29 cellular contexts compared by ENCODE assay signal in genomic region chr4:141499454-141499853, GRCh38.
"Had no signal": no experiment of that assay in that cellular context is flagged by ENCODE, and none has a peak within 500 bp of the region (broad histone marks: within the 10 kb centered on the region; RNA-seq: fewer than 3 reads in every experiment).

No MANE protein-coding gene starts in this region.

- H3K27ac Mint-ChIP-seq: activated CD4-positive, alpha-beta memory T cell treated with anti-CD3 and anti-CD28 coated beads for 36 hours; activated CD4-positive, alpha-beta T cell treated with anti-CD3 and anti-CD28 coated beads for 36 hours; activated CD4-positive, alpha-beta T cell treated with anti-CD3 and anti-CD28 coated beads, Interleukin-2, amount 10 ng/mL, durations not matched to agents 24 days and 14 days; activated CD8-positive, alpha-beta memory T cell treated with anti-CD3 and anti-CD28 coated beads, Interleukin-2, amount 10 ng/mL, durations not matched to agents 7 days and 5 days; activated CD8-positive, alpha-beta T cell treated with anti-CD3 and anti-CD28 coated beads, Interleukin-2, amount 10 ng/mL, durations not matched to agents 7 days and 5 days; activated naive CD4-positive, alpha-beta T cell treated with anti-CD3 and anti-CD28 coated beads, Interleukin-2, amount 10 ng/mL, durations not matched to agents 7 days and 5 days; activated naive CD4-positive, alpha-beta T cell treated with anti-CD3 and anti-CD28 coated beads, Interleukin-2, amount 50 U/mL, for 72 hours; activated naive CD8-positive, alpha-beta T cell treated with anti-CD3 and anti-CD28 coated beads, Interleukin-2, amount 10 ng/mL, durations not matched to agents 7 days and 5 days; activated T-helper 1 cell treated with anti-CD3 and anti-CD28 coated beads, Interleukin-12 subunit alpha, Interleukin-12 subunit beta, Interleukin-2, Interleukin-4 antibody, amounts not matched to agents 30 ng/mL and 10 ng/mL and 1 ng/mL, durations not matched to agents 14 hours and 24 hours and 36 hours; brain had no signal

- H3K36me3 Mint-ChIP-seq: activated CD4-positive, alpha-beta memory T cell treated with anti-CD3 and anti-CD28 coated beads for 36 hours; activated CD8-positive, alpha-beta memory T cell treated with anti-CD3 and anti-CD28 coated beads, Interleukin-2, amount 10 ng/mL, durations not matched to agents 7 days and 5 days; activated naive CD4-positive, alpha-beta T cell treated with anti-CD3 and anti-CD28 coated beads, Interleukin-2, amount 10 ng/mL, durations not matched to agents 7 days and 5 days; activated naive CD4-positive, alpha-beta T cell treated with anti-CD3 and anti-CD28 coated beads, Interleukin-2, amount 50 U/mL, for 72 hours; activated naive CD8-positive, alpha-beta T cell treated with anti-CD3 and anti-CD28 coated beads, Interleukin-2, amount 10 ng/mL, durations not matched to agents 7 days and 5 days; brain had no signal

- H3K9me3 Mint-ChIP-seq: activated CD4-positive, alpha-beta memory T cell treated with anti-CD3 and anti-CD28 coated beads for 36 hours; activated CD4-positive, alpha-beta T cell treated with anti-CD3 and anti-CD28 coated beads, Interleukin-2, amount 10 ng/mL, durations not matched to agents 24 days and 14 days; activated naive CD4-positive, alpha-beta T cell treated with anti-CD3 and anti-CD28 coated beads, Interleukin-2, amount 10 ng/mL, durations not matched to agents 7 days and 5 days; activated naive CD8-positive, alpha-beta T cell treated with anti-CD3 and anti-CD28 coated beads, Interleukin-2, amount 10 ng/mL, durations not matched to agents 7 days and 5 days; brain had no signal

- DNase-seq: activated CD4-positive, alpha-beta memory T cell treated with anti-CD3 and anti-CD28 coated beads for 36 hours; activated CD4-positive, alpha-beta T cell treated with anti-CD3 and anti-CD28 coated beads for 36 hours; activated CD4-positive, alpha-beta T cell treated with anti-CD3 and anti-CD28 coated beads, Interleukin-2, amount 10 ng/mL, durations not matched to agents 24 days and 14 days; activated CD4-positive, CD25-positive, alpha-beta regulatory T cell; activated CD4-positive, CD25-positive, alpha-beta regulatory T cell treated with anti-CD3 and anti-CD28 coated beads, Interleukin-2, amount 50 U/mL, for 72 hours; activated CD8-positive, alpha-beta memory T cell treated with anti-CD3 and anti-CD28 coated beads, Interleukin-2, amount 10 ng/mL, durations not matched to agents 7 days and 5 days; activated CD8-positive, alpha-beta memory T cell treated with anti-CD3 and anti-CD28 coated beads, Interleukin-2, amount 50 U/mL, for 4 hours; activated CD8-positive, alpha-beta T cell treated with anti-CD3 and anti-CD28 coated beads, Interleukin-2, amount 10 ng/mL, durations not matched to agents 7 days and 5 days; activated gamma-delta T cell; activated naive CD4-positive, alpha-beta T cell; activated naive CD4-positive, alpha-beta T cell treated with anti-CD3 and anti-CD28 coated beads, Interleukin-2, amount 10 ng/mL, durations not matched to agents 7 days and 5 days; activated naive CD8-positive, alpha-beta T cell treated with anti-CD3 and anti-CD28 coated beads, Interleukin-2, amount 10 ng/mL, durations not matched to agents 7 days and 5 days; activated T-cell treated with anti-CD3 and anti-CD28 coated beads, Interleukin-2, amount 50 U/mL, for 1 hour; activated T-cell treated with anti-CD3 and anti-CD28 coated beads, Interleukin-2, amount 50 U/mL, for 48 hours; central memory CD4-positive, alpha-beta T cell; cerebellar nuclear complex; colonic mucosa; effector CD8-positive, alpha-beta T cell; esophagus squamous epithelium; foreskin melanocyte; T-helper 2 cell had no signal

- ATAC-seq: activated CD4-positive, alpha-beta T cell treated with anti-CD3 and anti-CD28 coated beads for 36 hours; activated CD8-positive, alpha-beta memory T cell treated with anti-CD3 and anti-CD28 coated beads, Interleukin-2, amount 10 ng/mL, durations not matched to agents 7 days and 5 days; activated CD8-positive, alpha-beta T cell treated with anti-CD3 and anti-CD28 coated beads, Interleukin-2, amount 10 ng/mL, durations not matched to agents 7 days and 5 days; activated naive CD4-positive, alpha-beta T cell treated with anti-CD3 and anti-CD28 coated beads, Interleukin-2, amount 50 U/mL, for 72 hours; gastroesophageal sphincter had no signal

- H3K4me1 ChIP-seq: ascending aorta, breast epithelium, colonic mucosa, esophagus squamous epithelium, gastroesophageal sphincter had no signal

- H3K27ac ChIP-seq: ascending aorta, breast epithelium, cardiac muscle cell, colonic mucosa, epithelial cell of prostate, esophagus squamous epithelium, gastroesophageal sphincter had no signal

- H3K4me3 Mint-ChIP-seq: activated CD4-positive, alpha-beta memory T cell treated with anti-CD3 and anti-CD28 coated beads for 36 hours; activated CD4-positive, alpha-beta T cell treated with anti-CD3 and anti-CD28 coated beads for 36 hours; activated CD4-positive, alpha-beta T cell treated with anti-CD3 and anti-CD28 coated beads, Interleukin-2, amount 10 ng/mL, durations not matched to agents 24 days and 14 days; activated CD8-positive, alpha-beta memory T cell treated with anti-CD3 and anti-CD28 coated beads, Interleukin-2, amount 10 ng/mL, durations not matched to agents 7 days and 5 days; activated CD8-positive, alpha-beta T cell treated with anti-CD3 and anti-CD28 coated beads, Interleukin-2, amount 10 ng/mL, durations not matched to agents 7 days and 5 days; activated naive CD4-positive, alpha-beta T cell treated with anti-CD3 and anti-CD28 coated beads, Interleukin-2, amount 10 ng/mL, durations not matched to agents 7 days and 5 days; activated naive CD8-positive, alpha-beta T cell treated with anti-CD3 and anti-CD28 coated beads, Interleukin-2, amount 10 ng/mL, durations not matched to agents 7 days and 5 days; activated T-helper 1 cell treated with anti-CD3 and anti-CD28 coated beads, Interleukin-12 subunit alpha, Interleukin-12 subunit beta, Interleukin-2, Interleukin-4 antibody, amounts not matched to agents 30 ng/mL and 10 ng/mL and 1 ng/mL, durations not matched to agents 14 hours and 24 hours and 36 hours; brain had no signal

- H3K4me3 ChIP-seq: ascending aorta, breast epithelium, cardiac muscle cell, colonic mucosa, esophagus squamous epithelium, gastroesophageal sphincter had no signal

- H3K9me3 ChIP-seq: ascending aorta, breast epithelium, colonic mucosa, esophagus squamous epithelium, gastroesophageal sphincter had no signal

- H3K36me3 ChIP-seq: ascending aorta, breast epithelium, cardiac muscle cell, colonic mucosa, esophagus squamous epithelium, gastroesophageal sphincter had no signal

- H3K27me3 Mint-ChIP-seq: activated CD4-positive, alpha-beta memory T cell treated with anti-CD3 and anti-CD28 coated beads for 36 hours; activated CD4-positive, alpha-beta T cell treated with anti-CD3 and anti-CD28 coated beads for 36 hours; activated CD4-positive, alpha-beta T cell treated with anti-CD3 and anti-CD28 coated beads, Interleukin-2, amount 10 ng/mL, durations not matched to agents 24 days and 14 days; activated CD8-positive, alpha-beta memory T cell treated with anti-CD3 and anti-CD28 coated beads, Interleukin-2, amount 10 ng/mL, durations not matched to agents 7 days and 5 days; activated naive CD4-positive, alpha-beta T cell treated with anti-CD3 and anti-CD28 coated beads, Interleukin-2, amount 10 ng/mL, durations not matched to agents 7 days and 5 days; activated naive CD8-positive, alpha-beta T cell treated with anti-CD3 and anti-CD28 coated beads, Interleukin-2, amount 10 ng/mL, durations not matched to agents 7 days and 5 days; brain had no signal

- H3K4me1 Mint-ChIP-seq: activated CD4-positive, alpha-beta T cell treated with anti-CD3 and anti-CD28 coated beads for 36 hours; activated CD4-positive, alpha-beta T cell treated with anti-CD3 and anti-CD28 coated beads, Interleukin-2, amount 10 ng/mL, durations not matched to agents 24 days and 14 days; activated CD8-positive, alpha-beta memory T cell treated with anti-CD3 and anti-CD28 coated beads, Interleukin-2, amount 10 ng/mL, durations not matched to agents 7 days and 5 days; activated naive CD4-positive, alpha-beta T cell treated with anti-CD3 and anti-CD28 coated beads, Interleukin-2, amount 10 ng/mL, durations not matched to agents 7 days and 5 days; activated naive CD8-positive, alpha-beta T cell treated with anti-CD3 and anti-CD28 coated beads, Interleukin-2, amount 10 ng/mL, durations not matched to agents 7 days and 5 days; brain had no signal

- H3K27me3 ChIP-seq: ascending aorta, breast epithelium, cardiac muscle cell, colonic mucosa, esophagus squamous epithelium, gastroesophageal sphincter had no signal
